ENCODE assay signal across 8 cellular contexts in genomic region chr2:73386894-73387636, GRCh38. TPM values are rescaled to one million over a fixed set of nuclear protein-coding genes. Genes with fewer than 3 reads are reported as not detected.
DNase-seq lines count a peak whose midpoint lies in the region; ATAC-seq, FAIRE-seq and TF ChIP-seq lines count a peak whose summit lies in the region.

No MANE protein-coding gene starts in this region.

- H3K27ac Mint-ChIP-seq in effector memory CD8-positive, alpha-beta T cell, result peak overlapping the region; percentile 88 to 89

- H3K27ac ChIP-seq in DOHH2 (ENCODE audit: low read depth, low read length) (no peak overlapping the region), pancreas (no peak overlapping the region)

- H3K4me1 ChIP-seq in DOHH2 (ENCODE audit: control insufficient read depth, low read length) (peaks cover 26% of the 10 kb centered on the region), pancreas (peaks cover 0 to 13% (median 13%) of the 10 kb centered on the region in 3 donors)

- H3K9me2 ChIP-seq in DOHH2 (replicated peaks; ENCODE audit: control insufficient read depth, low read length), result no peaks in the 10 kb centered on the region

- peaks cover 9% of the 10 kb centered on the region; the same call in 1 of the 2 replicates for H3K36me3 ChIP-seq in DOHH2 (ENCODE audit: control insufficient read depth, low read length)
- H3K36me3 ChIP-seq in pancreas, result no peaks in the 10 kb centered on the region

- DNase-seq in NAMALWA (ENCODE audit: low spot score), result peak; percentile 21
- no peak for DNase-seq in effector memory CD8-positive, alpha-beta T cell
- no peak for DNase-seq in pancreas
- no peak for DNase-seq in stimulated activated naive CD4-positive, alpha-beta T cell treated with Interleukin-2 at 50 U/mL for 16 hours (lab: John Stamatoyannopoulos, UW)
- DNase-seq in D341Med (ENCODE audit: low spot score), result no peak

- peaks cover 54% of the 10 kb centered on the region for H3K79me2 ChIP-seq in DOHH2 (ENCODE audit: control insufficient read depth, low read length)

- H3K9me3 Mint-ChIP-seq in effector memory CD8-positive, alpha-beta T cell, result no peaks in the 10 kb centered on the region

- FAIRE-seq in pancreas (lab: Jason Lieb, UNC), result no peak

- 13 to 17% methylated on average over 6 of the region's 6 CpGs for WGBS in pancreas, 2 donors

- no peak for ATAC-seq in effector memory CD8-positive, alpha-beta T cell (replicated peaks)
- no peak for ATAC-seq in pancreas
- no peak for ATAC-seq in GM21526 (IDR thresholded peaks at IDR 0.05; ENCODE audit: low FRiP score, unreplicated experiment)
- ATAC-seq in GM18868 (IDR thresholded peaks at IDR 0.05; ENCODE audit: unreplicated experiment), result no peak

- H3K9me3 ChIP-seq in DOHH2 (ENCODE audit: control insufficient read depth, insufficient read depth, low read length) (no peaks in the 10 kb centered on the region), pancreas (no peaks in the 10 kb centered on the region)

- no peak for TF ChIP-seq CTCF in DOHH2 (IDR thresholded peaks at IDR 0.05; ENCODE audit: low read depth, low read length, poor library complexity, severe bottlenecking)
- no peak for TF ChIP-seq CTCF in pancreas (IDR thresholded peaks at IDR 0.05)

- peak overlapping the region; percentile 85 to 88 for H3K4me3 Mint-ChIP-seq in effector memory CD8-positive, alpha-beta T cell

- intact Hi-C loops in pancreas (cut with DNase I), result no loop called here

- H3K4me3 ChIP-seq in DOHH2 (ENCODE audit: low read length), result peak overlapping the region; percentile 99
- peak overlapping the region; percentile 56 to 72 (median 66) for H3K4me3 ChIP-seq in pancreas

- peaks cover 5% of the 10 kb centered on the region; the same call in 1 of the 2 replicates for H3K27me3 ChIP-seq in DOHH2 (ENCODE audit: control insufficient read depth, low read length)
- no peaks in the 10 kb centered on the region for H3K27me3 ChIP-seq in pancreas

- H4K20me1 ChIP-seq in DOHH2 (ENCODE audit: control insufficient read depth, insufficient read depth, low read depth, low read length), result no peaks in the 10 kb centered on the region

- peaks cover 0 to under 1% of the 10 kb centered on the region in 2 donors for H3K27me3 Mint-ChIP-seq in effector memory CD8-positive, alpha-beta T cell

- H3F3A ChIP-seq in DOHH2 (ENCODE audit: control insufficient read depth, insufficient read depth), result no peaks in the 10 kb centered on the region

- peaks cover 12% of the 10 kb centered on the region for H3K36me3 Mint-ChIP-seq in effector memory CD8-positive, alpha-beta T cell (ENCODE audit: insufficient read depth)

- H3K4me2 ChIP-seq in DOHH2 (ENCODE audit: low read length), result peak overlapping the region; percentile 72

- H3K4me1 Mint-ChIP-seq in effector memory CD8-positive, alpha-beta T cell (ENCODE audit: low read depth in 2 of 2), result peaks cover 26 to 30% of the 10 kb centered on the region in 2 donors

RNA-seq across cellular contexts. Expression of gene ALMS1, which starts 1.4 kb away (rescaled TPM):
- 10 to 100 TPM; 12.0 to 19.8 (median 14.3) TPM for total RNA-seq in pancreas
- 1 to 10 TPM; 7.8 to 8.5 TPM for polyA plus RNA-seq in pancreas
